In the genomic region with DNA sequence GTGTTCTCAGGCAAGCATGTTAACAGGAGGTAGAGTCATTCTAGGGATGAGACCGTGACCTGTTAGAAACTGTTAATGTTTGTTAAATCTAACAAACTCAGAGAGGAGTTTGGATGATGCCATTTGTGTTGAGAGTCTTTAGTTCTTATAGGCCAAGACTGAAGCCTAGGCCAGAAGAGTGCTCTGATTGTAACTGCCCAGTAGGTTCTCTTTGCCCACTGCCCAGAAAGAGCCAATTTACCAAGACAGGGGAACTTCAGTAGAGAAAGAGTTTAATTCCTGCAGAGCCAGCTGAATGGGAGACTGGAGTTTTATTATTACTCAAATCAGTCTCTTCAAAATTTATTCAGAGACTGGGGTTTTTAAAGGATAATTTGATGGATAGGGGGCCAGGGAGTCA, we compare ENCODE assay signal across 3 cellular contexts.
TF ChIP-seq lines count a peak whose summit lies in the region.

No MANE protein-coding gene starts in this region.

TF ChIP-seq in A549, 52 proteins besides CTCF, POLR2A, EP300 and RAD21:
- TF ChIP-seq KDM5A (IDR thresholded peaks at IDR 0.05) (peak; percentile 74), FOXS1 (CRISPR knock-in tag; IDR thresholded peaks at IDR 0.05) (no peak)

TF ChIP-seq in HEK293, 187 proteins besides CTCF, POLR2A, EP300 and RAD21:
- TF ChIP-seq ZNF140 (tag by site-specific recombination; IDR thresholded peaks at IDR 0.05) (0 out of 2 replicates have a peak, but pooled peaks have one; percentile 21), TRIM28 (IDR thresholded peaks at IDR 0.05; ENCODE audit: borderline replicate concordance, low read length) (peak; percentile 78; the same call in 1 of the 2 replicates), ZNF837 (tag by site-specific recombination; IDR thresholded peaks at IDR 0.05) (no peak), SETDB1 (IDR thresholded peaks at IDR 0.05; ENCODE audit: insufficient read length, low read length) (peak; percentile 95), ZNF549 (tag by site-specific recombination; IDR thresholded peaks at IDR 0.05) (no peak)
- TF ChIP-seq, protein P1, sequence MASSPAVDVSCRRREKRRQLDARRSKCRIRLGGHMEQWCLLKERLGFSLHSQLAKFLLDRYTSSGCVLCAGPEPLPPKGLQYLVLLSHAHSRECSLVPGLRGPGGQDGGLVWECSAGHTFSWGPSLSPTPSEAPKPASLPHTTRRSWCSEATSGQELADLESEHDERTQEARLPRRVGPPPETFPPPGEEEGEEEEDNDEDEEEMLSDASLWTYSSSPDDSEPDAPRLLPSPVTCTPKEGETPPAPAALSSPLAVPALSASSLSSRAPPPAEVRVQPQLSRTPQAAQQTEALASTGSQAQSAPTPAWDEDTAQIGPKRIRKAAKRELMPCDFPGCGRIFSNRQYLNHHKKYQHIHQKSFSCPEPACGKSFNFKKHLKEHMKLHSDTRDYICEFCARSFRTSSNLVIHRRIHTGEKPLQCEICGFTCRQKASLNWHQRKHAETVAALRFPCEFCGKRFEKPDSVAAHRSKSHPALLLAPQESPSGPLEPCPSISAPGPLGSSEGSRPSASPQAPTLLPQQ (tag by site-specific recombination; IDR thresholded peaks at IDR 0.05), result no peak

TF ChIP-seq in GM23338, 12 proteins besides CTCF, POLR2A, EP300 and RAD21:
- TF ChIP-seq EZH2 (IDR thresholded peaks at IDR 0.05; ENCODE audit: low read depth, unreplicated experiment), result no peak
- TF ChIP-seq EZH2phosphoT487 (IDR thresholded peaks at IDR 0.05; ENCODE audit: unreplicated experiment), result no peak
- TF ChIP-seq CREB1 (CRISPR knock-in tag; IDR thresholded peaks at IDR 0.05; ENCODE audit: low read depth), result no peak
- TF ChIP-seq, protein P2, sequence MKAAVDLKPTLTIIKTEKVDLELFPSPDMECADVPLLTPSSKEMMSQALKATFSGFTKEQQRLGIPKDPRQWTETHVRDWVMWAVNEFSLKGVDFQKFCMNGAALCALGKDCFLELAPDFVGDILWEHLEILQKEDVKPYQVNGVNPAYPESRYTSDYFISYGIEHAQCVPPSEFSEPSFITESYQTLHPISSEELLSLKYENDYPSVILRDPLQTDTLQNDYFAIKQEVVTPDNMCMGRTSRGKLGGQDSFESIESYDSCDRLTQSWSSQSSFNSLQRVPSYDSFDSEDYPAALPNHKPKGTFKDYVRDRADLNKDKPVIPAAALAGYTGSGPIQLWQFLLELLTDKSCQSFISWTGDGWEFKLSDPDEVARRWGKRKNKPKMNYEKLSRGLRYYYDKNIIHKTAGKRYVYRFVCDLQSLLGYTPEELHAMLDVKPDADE (IDR thresholded peaks at IDR 0.05), result no peak
- TF ChIP-seq, protein P3, sequence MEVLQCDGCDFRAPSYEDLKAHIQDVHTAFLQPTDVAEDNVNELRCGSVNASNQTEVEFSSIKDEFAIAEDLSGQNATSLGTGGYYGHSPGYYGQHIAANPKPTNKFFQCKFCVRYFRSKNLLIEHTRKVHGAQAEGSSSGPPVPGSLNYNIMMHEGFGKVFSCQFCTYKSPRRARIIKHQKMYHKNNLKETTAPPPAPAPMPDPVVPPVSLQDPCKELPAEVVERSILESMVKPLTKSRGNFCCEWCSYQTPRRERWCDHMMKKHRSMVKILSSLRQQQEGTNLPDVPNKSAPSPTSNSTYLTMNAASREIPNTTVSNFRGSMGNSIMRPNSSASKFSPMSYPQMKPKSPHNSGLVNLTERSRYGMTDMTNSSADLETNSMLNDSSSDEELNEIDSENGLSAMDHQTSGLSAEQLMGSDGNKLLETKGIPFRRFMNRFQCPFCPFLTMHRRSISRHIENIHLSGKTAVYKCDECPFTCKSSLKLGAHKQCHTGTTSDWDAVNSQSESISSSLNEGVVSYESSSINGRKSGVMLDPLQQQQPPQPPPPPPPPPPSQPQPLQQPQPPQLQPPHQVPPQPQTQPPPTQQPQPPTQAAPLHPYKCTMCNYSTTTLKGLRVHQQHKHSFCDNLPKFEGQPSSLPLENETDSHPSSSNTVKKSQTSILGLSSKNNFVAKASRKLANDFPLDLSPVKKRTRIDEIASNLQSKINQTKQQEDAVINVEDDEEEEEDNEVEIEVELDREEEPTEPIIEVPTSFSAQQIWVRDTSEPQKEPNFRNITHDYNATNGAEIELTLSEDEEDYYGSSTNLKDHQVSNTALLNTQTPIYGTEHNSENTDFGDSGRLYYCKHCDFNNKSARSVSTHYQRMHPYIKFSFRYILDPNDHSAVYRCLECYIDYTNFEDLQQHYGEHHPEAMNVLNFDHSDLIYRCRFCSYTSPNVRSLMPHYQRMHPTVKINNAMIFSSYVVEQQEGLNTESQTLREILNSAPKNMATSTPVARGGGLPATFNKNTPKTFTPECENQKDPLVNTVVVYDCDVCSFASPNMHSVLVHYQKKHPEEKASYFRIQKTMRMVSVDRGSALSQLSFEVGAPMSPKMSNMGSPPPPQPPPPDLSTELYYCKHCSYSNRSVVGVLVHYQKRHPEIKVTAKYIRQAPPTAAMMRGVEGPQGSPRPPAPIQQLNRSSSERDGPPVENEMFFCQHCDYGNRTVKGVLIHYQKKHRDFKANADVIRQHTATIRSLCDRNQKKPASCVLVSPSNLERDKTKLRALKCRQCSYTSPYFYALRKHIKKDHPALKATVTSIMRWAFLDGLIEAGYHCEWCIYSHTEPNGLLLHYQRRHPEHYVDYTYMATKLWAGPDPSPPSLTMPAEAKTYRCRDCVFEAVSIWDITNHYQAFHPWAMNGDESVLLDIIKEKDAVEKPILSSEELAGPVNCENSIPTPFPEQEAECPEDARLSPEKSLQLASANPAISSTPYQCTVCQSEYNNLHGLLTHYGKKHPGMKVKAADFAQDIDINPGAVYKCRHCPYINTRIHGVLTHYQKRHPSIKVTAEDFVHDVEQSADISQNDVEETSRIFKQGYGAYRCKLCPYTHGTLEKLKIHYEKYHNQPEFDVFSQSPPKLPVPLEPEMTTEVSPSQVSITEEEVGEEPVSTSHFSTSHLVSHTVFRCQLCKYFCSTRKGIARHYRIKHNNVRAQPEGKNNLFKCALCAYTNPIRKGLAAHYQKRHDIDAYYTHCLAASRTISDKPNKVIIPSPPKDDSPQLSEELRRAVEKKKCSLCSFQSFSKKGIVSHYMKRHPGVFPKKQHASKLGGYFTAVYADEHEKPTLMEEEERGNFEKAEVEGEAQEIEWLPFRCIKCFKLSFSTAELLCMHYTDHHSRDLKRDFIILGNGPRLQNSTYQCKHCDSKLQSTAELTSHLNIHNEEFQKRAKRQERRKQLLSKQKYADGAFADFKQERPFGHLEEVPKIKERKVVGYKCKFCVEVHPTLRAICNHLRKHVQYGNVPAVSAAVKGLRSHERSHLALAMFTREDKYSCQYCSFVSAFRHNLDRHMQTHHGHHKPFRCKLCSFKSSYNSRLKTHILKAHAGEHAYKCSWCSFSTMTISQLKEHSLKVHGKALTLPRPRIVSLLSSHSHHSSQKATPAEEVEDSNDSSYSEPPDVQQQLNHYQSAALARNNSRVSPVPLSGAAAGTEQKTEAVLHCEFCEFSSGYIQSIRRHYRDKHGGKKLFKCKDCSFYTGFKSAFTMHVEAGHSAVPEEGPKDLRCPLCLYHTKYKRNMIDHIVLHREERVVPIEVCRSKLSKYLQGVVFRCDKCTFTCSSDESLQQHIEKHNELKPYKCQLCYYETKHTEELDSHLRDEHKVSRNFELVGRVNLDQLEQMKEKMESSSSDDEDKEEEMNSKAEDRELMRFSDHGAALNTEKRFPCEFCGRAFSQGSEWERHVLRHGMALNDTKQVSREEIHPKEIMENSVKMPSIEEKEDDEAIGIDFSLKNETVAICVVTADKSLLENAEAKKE (CRISPR knock-in tag; IDR thresholded peaks at IDR 0.05), result no peak
- no peak for TF ChIP-seq POLR2AphosphoS5 (IDR thresholded peaks at IDR 0.05; ENCODE audit: low read depth)
- no peak for TF ChIP-seq ZNF114 (CRISPR knock-in tag; IDR thresholded peaks at IDR 0.05)
- TF ChIP-seq, protein P4, sequence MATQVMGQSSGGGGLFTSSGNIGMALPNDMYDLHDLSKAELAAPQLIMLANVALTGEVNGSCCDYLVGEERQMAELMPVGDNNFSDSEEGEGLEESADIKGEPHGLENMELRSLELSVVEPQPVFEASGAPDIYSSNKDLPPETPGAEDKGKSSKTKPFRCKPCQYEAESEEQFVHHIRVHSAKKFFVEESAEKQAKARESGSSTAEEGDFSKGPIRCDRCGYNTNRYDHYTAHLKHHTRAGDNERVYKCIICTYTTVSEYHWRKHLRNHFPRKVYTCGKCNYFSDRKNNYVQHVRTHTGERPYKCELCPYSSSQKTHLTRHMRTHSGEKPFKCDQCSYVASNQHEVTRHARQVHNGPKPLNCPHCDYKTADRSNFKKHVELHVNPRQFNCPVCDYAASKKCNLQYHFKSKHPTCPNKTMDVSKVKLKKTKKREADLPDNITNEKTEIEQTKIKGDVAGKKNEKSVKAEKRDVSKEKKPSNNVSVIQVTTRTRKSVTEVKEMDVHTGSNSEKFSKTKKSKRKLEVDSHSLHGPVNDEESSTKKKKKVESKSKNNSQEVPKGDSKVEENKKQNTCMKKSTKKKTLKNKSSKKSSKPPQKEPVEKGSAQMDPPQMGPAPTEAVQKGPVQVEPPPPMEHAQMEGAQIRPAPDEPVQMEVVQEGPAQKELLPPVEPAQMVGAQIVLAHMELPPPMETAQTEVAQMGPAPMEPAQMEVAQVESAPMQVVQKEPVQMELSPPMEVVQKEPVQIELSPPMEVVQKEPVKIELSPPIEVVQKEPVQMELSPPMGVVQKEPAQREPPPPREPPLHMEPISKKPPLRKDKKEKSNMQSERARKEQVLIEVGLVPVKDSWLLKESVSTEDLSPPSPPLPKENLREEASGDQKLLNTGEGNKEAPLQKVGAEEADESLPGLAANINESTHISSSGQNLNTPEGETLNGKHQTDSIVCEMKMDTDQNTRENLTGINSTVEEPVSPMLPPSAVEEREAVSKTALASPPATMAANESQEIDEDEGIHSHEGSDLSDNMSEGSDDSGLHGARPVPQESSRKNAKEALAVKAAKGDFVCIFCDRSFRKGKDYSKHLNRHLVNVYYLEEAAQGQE (IDR thresholded peaks at IDR 0.05; ENCODE audit: unreplicated experiment), result no peak
- TF ChIP-seq JUNB (IDR thresholded peaks at IDR 0.05; ENCODE audit: unreplicated experiment), result no peak
